10 cellular contexts compared by ENCODE assay signal in the genomic region with DNA sequence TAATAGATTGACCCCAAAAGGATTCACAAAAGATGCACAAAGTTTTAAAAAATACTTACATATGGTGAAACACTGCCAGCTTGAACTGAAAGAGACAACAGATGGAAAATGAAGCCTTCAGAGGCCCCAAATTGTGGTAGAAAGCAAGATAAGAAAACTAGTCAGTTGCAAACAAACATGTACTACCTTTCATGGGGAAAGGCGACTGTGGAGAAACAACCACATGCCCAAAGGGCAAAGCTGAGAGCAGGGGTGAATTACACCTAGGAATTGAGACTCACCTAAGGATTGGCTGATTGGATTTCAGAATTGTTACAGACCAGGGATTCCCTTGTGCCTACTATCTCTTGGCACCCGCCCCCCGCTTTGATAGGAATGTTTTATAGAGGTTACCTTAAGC. TPM values are rescaled to one million over a fixed set of nuclear protein-coding genes. Genes with fewer than 3 reads are reported as not detected.
DNase-seq lines count a peak whose midpoint lies in the region; ATAC-seq and TF ChIP-seq lines count a peak whose summit lies in the region.
"Had no signal": no experiment of that assay in that cellular context is flagged by ENCODE, and none has a peak within 500 bp of the region (broad histone marks: within the 10 kb centered on the region; RNA-seq: fewer than 3 reads in every experiment).

No MANE protein-coding gene starts in this region.

- CTCF ChIA-PET in activated CD8-positive, alpha-beta T cell treated with anti-CD3 and anti-CD28 coated beads, Interleukin-2, amount 10 ng/mL, durations not matched to agents 7 days and 5 days (lab: Charles Lee) = interaction anchor here (0.7 to 2.4 kb wide), 8 partner anchors 9 to 81 kb away, joined by 3 to 13 read pairs (median 3); no protein-coding TSS in a partner anchor
- CTCF ChIA-PET in SK-N-SH (lab: Yijun Ruan, JAX) = interaction anchor here (5.6 kb wide), 1 partner anchor 12 kb away, joined by 39 read pairs; no protein-coding TSS in a partner anchor

- peaks cover 64% of the 10 kb centered on the region for H3K4me1 Mint-ChIP-seq in CD14-positive monocyte
- H3K4me1 Mint-ChIP-seq in activated CD8-positive, alpha-beta T cell treated with anti-CD3 and anti-CD28 coated beads, Interleukin-2, amount 10 ng/mL, durations not matched to agents 7 days and 5 days (ENCODE audit: low read depth) = peaks cover 75% of the 10 kb centered on the region
- peaks cover 50% of the 10 kb centered on the region for H3K4me1 Mint-ChIP-seq in mesothelial cell of epicardium

- no peaks in the 10 kb centered on the region for H3K9me3 ChIP-seq in SK-N-SH
- H3K9me3 ChIP-seq: breast epithelium had no signal

- H3K4me3 Mint-ChIP-seq in CD14-positive monocyte = no peak overlapping the region
- H3K4me3 Mint-ChIP-seq in activated CD8-positive, alpha-beta T cell treated with anti-CD3 and anti-CD28 coated beads, Interleukin-2, amount 10 ng/mL, durations not matched to agents 7 days and 5 days = no peak overlapping the region
- H3K4me3 Mint-ChIP-seq in mesothelial cell of epicardium = no peak overlapping the region

- H3K27ac Mint-ChIP-seq in CD14-positive monocyte (peak overlapping the region in 4 of 7 donors; percentile 13 to 61 (median 36)), mesothelial cell of epicardium (peak overlapping the region; percentile 55)
- peak overlapping the region; percentile 21 for H3K27ac Mint-ChIP-seq in activated CD8-positive, alpha-beta T cell treated with anti-CD3 and anti-CD28 coated beads, Interleukin-2, amount 10 ng/mL, durations not matched to agents 7 days and 5 days

- peaks cover 0 to 6% of the 10 kb centered on the region in 2 experiments for H3K36me3 ChIP-seq in SK-N-SH (replicated peaks in 1 of 2; ENCODE audit: control insufficient read depth in 1 of 2, insufficient read depth in 2 of 2, low read length in 1 of 2)
- H3K36me3 ChIP-seq: breast epithelium had no signal

- no peaks in the 10 kb centered on the region for H3K9me2 ChIP-seq in SK-N-SH

- H4K20me1 ChIP-seq in SK-N-SH (ENCODE audit: insufficient read depth) = peaks cover 99% of the 10 kb centered on the region

- H3K4me1 ChIP-seq in SK-N-SH (ENCODE audit: control insufficient read depth in 1 of 2, insufficient read depth in 2 of 2, low read depth in 1 of 2, low read length in 1 of 2) = peaks cover 11 to 18% of the 10 kb centered on the region in 2 experiments; a peak in 3 of 4 replicates

- H2AFZ ChIP-seq in SK-N-SH (ENCODE audit: low read depth) = no peak overlapping the region

- H3F3A ChIP-seq in SK-N-SH (replicated peaks; ENCODE audit: insufficient read depth) = no peaks in the 10 kb centered on the region

- H3K27me3 ChIP-seq in SK-N-SH (ENCODE audit: insufficient read depth) = no peaks in the 10 kb centered on the region
- H3K27me3 ChIP-seq: breast epithelium had no signal

- no peak for TF ChIP-seq EP300 in SK-N-SH (IDR thresholded peaks at IDR 0.05; ENCODE audit: borderline replicate concordance in 1 of 2, low read depth in 1 of 2, low read length in 1 of 2)

- 85% methylated on average over 3 of the region's 3 CpGs for WGBS in SK-N-SH (ENCODE audit: low lambda C conversion rate)

- no peak for TF ChIP-seq RAD21 in SK-N-SH (IDR thresholded peaks at IDR 0.05; ENCODE audit: low read length)

- H3K36me3 Mint-ChIP-seq in CD14-positive monocyte = peaks cover 20 to 26% of the 10 kb centered on the region in 2 donors
- peaks cover 38% of the 10 kb centered on the region for H3K36me3 Mint-ChIP-seq in activated CD8-positive, alpha-beta T cell treated with anti-CD3 and anti-CD28 coated beads, Interleukin-2, amount 10 ng/mL, durations not matched to agents 7 days and 5 days (ENCODE audit: low read depth)
- peaks cover 6% of the 10 kb centered on the region for H3K36me3 Mint-ChIP-seq in mesothelial cell of epicardium

- no peak overlapping the region for H3K4me2 ChIP-seq in SK-N-SH

- ATAC-seq in activated CD8-positive, alpha-beta T cell treated with anti-CD3 and anti-CD28 coated beads, Interleukin-2, amount 10 ng/mL, durations not matched to agents 7 days and 5 days = no peak
- ATAC-seq in HG02623 (IDR thresholded peaks at IDR 0.05; ENCODE audit: unreplicated experiment) (no peak), HG03342 (IDR thresholded peaks at IDR 0.05; ENCODE audit: unreplicated experiment) (no peak)
- ATAC-seq: Right ventricle myocardium inferior had no signal

- H3K4me3 ChIP-seq in GM12864 (ENCODE audit: low read depth, low read length) (peak overlapping the region; percentile 7; the same call in 1 of the 2 replicates), SK-N-SH (ENCODE audit: low read depth in 2 of 2, low read length in 1 of 2) (no peak overlapping the region)
- H3K4me3 ChIP-seq: breast epithelium had no signal

- POLR2A ChIA-PET in activated CD8-positive, alpha-beta T cell treated with anti-CD3 and anti-CD28 coated beads, Interleukin-2, amount 10 ng/mL, durations not matched to agents 7 days and 5 days (lab: Charles Lee) = interaction anchor here (2.7 kb wide), 1 partner anchor 12 kb away, joined by 10 read pairs; no protein-coding TSS in a partner anchor
- POLR2A ChIA-PET in SK-N-SH (lab: Yijun Ruan, JAX) = no interaction called here

- TF ChIP-seq CTCF in CD14-positive monocyte (IDR thresholded peaks at IDR 0.05) (no peak), GM12864 (IDR thresholded peaks at IDR 0.05; ENCODE audit: low read depth, low read length, missing control alignments) (no peak), mesothelial cell of epicardium (IDR thresholded peaks at IDR 0.05; ENCODE audit: unreplicated experiment) (no peak), SK-N-SH (IDR thresholded peaks at IDR 0.05) (no peak)

- peaks cover 100% of the 10 kb centered on the region for H3K79me2 ChIP-seq in SK-N-SH (ENCODE audit: insufficient read depth)

- intact Hi-C loops in CD14-positive monocyte (cut with micrococcal nuclease) = no loop called here

- H3K27me3 Mint-ChIP-seq in CD14-positive monocyte (ENCODE audit: low read depth in 3 of 3) (peaks cover 0 to 1% (median 0%) of the 10 kb centered on the region in 3 donors), mesothelial cell of epicardium (ENCODE audit: low read depth) (no peaks in the 10 kb centered on the region)
- H3K27me3 Mint-ChIP-seq in activated CD8-positive, alpha-beta T cell treated with anti-CD3 and anti-CD28 coated beads, Interleukin-2, amount 10 ng/mL, durations not matched to agents 7 days and 5 days (ENCODE audit: low read depth) = no peaks in the 10 kb centered on the region

- H3K9ac ChIP-seq in SK-N-SH = no peak overlapping the region

- H3K9me3 Mint-ChIP-seq in CD14-positive monocyte (peaks cover 0 to 3% (median 0%) of the 10 kb centered on the region in 7 donors), mesothelial cell of epicardium (no peaks in the 10 kb centered on the region)
- no peaks in the 10 kb centered on the region for H3K9me3 Mint-ChIP-seq in activated CD8-positive, alpha-beta T cell treated with anti-CD3 and anti-CD28 coated beads, Interleukin-2, amount 10 ng/mL, durations not matched to agents 7 days and 5 days (ENCODE audit: insufficient read depth)

- H3K27ac ChIP-seq in SK-N-SH (ENCODE audit: low read depth in 2 of 2, low read length in 1 of 2) = no peak overlapping the region

- DNase-seq in CD14-positive monocyte (ENCODE audit: low spot score) (no peak), GM12864 (ENCODE audit: low read depth) (no peak), mesothelial cell of epicardium (ENCODE audit: low spot score in 2 of 2, unreplicated experiment in 2 of 2) (no peak), DMS79 (lab: John Stamatoyannopoulos, UW) (no peak), SK-N-SH (no peak)
- DNase-seq in activated CD8-positive, alpha-beta T cell treated with anti-CD3 and anti-CD28 coated beads, Interleukin-2, amount 10 ng/mL, durations not matched to agents 7 days and 5 days = no peak

TF ChIP-seq in SK-N-SH, 30 proteins besides CTCF, POLR2A, EP300 and RAD21 (continues in another document):
- TF ChIP-seq RCOR1 (IDR thresholded peaks at IDR 0.05; ENCODE audit: low read length) (no peak), YY1 (IDR thresholded peaks at IDR 0.05; ENCODE audit: low read depth) (no peak), FOSL2 (IDR thresholded peaks at IDR 0.05; ENCODE audit: borderline replicate concordance, low read depth) (no peak), ELF1 (IDR thresholded peaks at IDR 0.05) (no peak), FOXJ3 (CRISPR knock-in tag; IDR thresholded peaks at IDR 0.05) (no peak), CHD2 (IDR thresholded peaks at IDR 0.05; ENCODE audit: low read length, partially characterized antibody) (no peak), GATA2 (CRISPR knock-in tag; IDR thresholded peaks at IDR 0.05) (no peak), NRF1 (IDR thresholded peaks at IDR 0.05; ENCODE audit: low read depth, low read length) (no peak)
- TF ChIP-seq, protein P1, sequence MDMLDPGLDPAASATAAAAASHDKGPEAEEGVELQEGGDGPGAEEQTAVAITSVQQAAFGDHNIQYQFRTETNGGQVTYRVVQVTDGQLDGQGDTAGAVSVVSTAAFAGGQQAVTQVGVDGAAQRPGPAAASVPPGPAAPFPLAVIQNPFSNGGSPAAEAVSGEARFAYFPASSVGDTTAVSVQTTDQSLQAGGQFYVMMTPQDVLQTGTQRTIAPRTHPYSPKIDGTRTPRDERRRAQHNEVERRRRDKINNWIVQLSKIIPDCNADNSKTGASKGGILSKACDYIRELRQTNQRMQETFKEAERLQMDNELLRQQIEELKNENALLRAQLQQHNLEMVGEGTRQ (IDR thresholded peaks at IDR 0.05; ENCODE audit: borderline replicate concordance, low read depth, low read length) = no peak
- TF ChIP-seq, protein P2, sequence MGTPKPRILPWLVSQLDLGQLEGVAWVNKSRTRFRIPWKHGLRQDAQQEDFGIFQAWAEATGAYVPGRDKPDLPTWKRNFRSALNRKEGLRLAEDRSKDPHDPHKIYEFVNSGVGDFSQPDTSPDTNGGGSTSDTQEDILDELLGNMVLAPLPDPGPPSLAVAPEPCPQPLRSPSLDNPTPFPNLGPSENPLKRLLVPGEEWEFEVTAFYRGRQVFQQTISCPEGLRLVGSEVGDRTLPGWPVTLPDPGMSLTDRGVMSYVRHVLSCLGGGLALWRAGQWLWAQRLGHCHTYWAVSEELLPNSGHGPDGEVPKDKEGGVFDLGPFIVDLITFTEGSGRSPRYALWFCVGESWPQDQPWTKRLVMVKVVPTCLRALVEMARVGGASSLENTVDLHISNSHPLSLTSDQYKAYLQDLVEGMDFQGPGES (IDR thresholded peaks at IDR 0.05; ENCODE audit: low read depth, low read length) = no peak

RNA-seq across cellular contexts. Expression of a gene that starts 13.1 kb away (rescaled TPM):
- 10 to 100 TPM; 28.3 to 31.0 TPM for polyA plus RNA-seq in CD14-positive monocyte
- total RNA-seq in activated CD8-positive, alpha-beta T cell treated with anti-CD3 and anti-CD28 coated beads, Interleukin-2, amount 10 ng/mL, durations not matched to agents 7 days and 5 days = 10 to 100 TPM; 40.9 to 43.5 TPM
- total RNA-seq in mesothelial cell of epicardium = 55.7 to 62.7 TPM (median 57.8 TPM) in 3 replicates
- polyA plus RNA-seq in SK-N-SH (2012; rRNA removed) = 21.8 and 30.2 TPM in 2 replicates
- 18.6 and 19.0 TPM in 2 replicates for polyA plus RNA-seq in SK-N-SH (2012; cell fraction: cytosol; rRNA removed)
- polyA plus RNA-seq in SK-N-SH (2012; cell fraction: nucleus; rRNA removed) = 47.6 and 58.4 TPM in 2 replicates
